ENCODE assay signal across 16 cellular contexts in the genomic region with DNA sequence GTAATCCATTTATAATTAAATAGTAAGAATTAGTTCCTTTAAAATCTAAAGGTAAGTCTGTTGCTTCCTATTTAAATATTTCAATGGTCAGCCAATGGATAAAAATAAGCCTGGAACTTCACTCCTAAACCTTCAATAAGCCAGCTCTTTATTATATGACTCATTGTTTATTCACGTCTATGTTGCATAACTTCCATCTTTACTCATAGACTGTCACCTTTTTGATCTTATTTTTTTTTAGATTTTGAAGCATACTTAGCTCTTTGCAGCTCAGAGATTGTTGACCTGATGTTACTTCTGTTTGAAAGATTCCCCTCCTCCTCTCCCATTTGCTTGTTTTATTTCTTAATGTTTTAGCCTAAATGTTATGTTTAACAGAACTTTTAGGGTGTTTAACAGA.
A peak's percentile ranks its signal among the peaks of the same experiment; 100 is the strongest.
DNase-seq lines count a peak whose midpoint lies in the region; ATAC-seq and TF ChIP-seq lines count a peak whose summit lies in the region.
"Had no signal": no experiment of that assay in that cellular context is flagged by ENCODE, and none has a peak within 500 bp of the region (broad histone marks: within the 10 kb centered on the region; RNA-seq: fewer than 3 reads in every experiment).

No MANE protein-coding gene starts in this region.

- H3K9me3 ChIP-seq in GM23248 (ENCODE audit: low read depth), result no peaks in the 10 kb centered on the region
- H3K9me3 ChIP-seq in PC-3 (ENCODE audit: low read length), result no peaks in the 10 kb centered on the region
- no peaks in the 10 kb centered on the region for H3K9me3 ChIP-seq in fibroblast of lung (ENCODE audit: control insufficient read depth, insufficient read depth, low read depth, low read length)
- H3K9me3 ChIP-seq: HAP-1, sigmoid colon had no signal

- H3K79me2 ChIP-seq in GM23248 (ENCODE audit: insufficient read depth) (no peaks in the 10 kb centered on the region), PC-3 (ENCODE audit: low read length) (no peaks in the 10 kb centered on the region), fibroblast of lung (ENCODE audit: control insufficient read depth, insufficient read depth, low read length) (no peaks in the 10 kb centered on the region)

- TF ChIP-seq CTCF in PC-3 (conservative IDR thresholded peaks at IDR 0.05; ENCODE audit: low read depth, low read length) (no peak), fibroblast of lung (conservative IDR thresholded peaks at IDR 0.05 in 1 of 2, IDR thresholded peaks at IDR 0.05 in 1 of 2; ENCODE audit: low read depth in 1 of 2, low read length in 2 of 2) (no peak)

- H3K36me3 ChIP-seq in GM23248 (ENCODE audit: low read depth), result no peaks in the 10 kb centered on the region
- no peaks in the 10 kb centered on the region for H3K36me3 ChIP-seq in PC-3 (ENCODE audit: low read depth, low read length)
- H3K36me3 ChIP-seq in fibroblast of lung (ENCODE audit: control insufficient read depth, insufficient read depth, low read length), result no peaks in the 10 kb centered on the region
- H3K36me3 ChIP-seq: HAP-1, sigmoid colon had no signal

- H3K36me3 Mint-ChIP-seq in activated T-cell treated with anti-CD3 and anti-CD28 coated beads, Interleukin-2, amount 50 U/mL, for 24 hours (ENCODE audit: low read depth), result no peaks in the 10 kb centered on the region

- in situ Hi-C loops in GM23248 (cut with MboI), result no loop called here

- H4K20me1 ChIP-seq in GM23248 (ENCODE audit: insufficient read depth), result no peaks in the 10 kb centered on the region
- H4K20me1 ChIP-seq in PC-3 (ENCODE audit: low read length), result no peaks in the 10 kb centered on the region
- no peaks in the 10 kb centered on the region for H4K20me1 ChIP-seq in fibroblast of lung (ENCODE audit: control insufficient read depth, extremely low read depth, insufficient read depth, low read length)

- intact Hi-C loops in PC-3 (cut with micrococcal nuclease), result no loop called here

- H3K27ac Mint-ChIP-seq in activated T-cell treated with anti-CD3 and anti-CD28 coated beads, Interleukin-2, amount 50 U/mL, for 24 hours, result no peak overlapping the region
- H3K27ac Mint-ChIP-seq: nephron had no signal

- POLR2A ChIA-PET in PC-3 (lab: Charles Lee; ENCODE audit: unreplicated experiment), result no interaction called here

- H3K4me3 Mint-ChIP-seq in activated T-cell treated with anti-CD3 and anti-CD28 coated beads, Interleukin-2, amount 50 U/mL, for 24 hours, result no peak overlapping the region
- H3K4me3 Mint-ChIP-seq: nephron had no signal

- no TSS peak for BruUV-seq in PC-3 (replicated peaks; lab: Mats Ljungman, UMichigan)

- H3K4me1 ChIP-seq in GM23248 (ENCODE audit: insufficient read depth) (no peaks in the 10 kb centered on the region), PC-3 (ENCODE audit: insufficient read depth, low read length) (peaks cover 15% of the 10 kb centered on the region), fibroblast of lung (ENCODE audit: control insufficient read depth, extremely low read depth, insufficient read depth, low read length) (no peaks in the 10 kb centered on the region)
- H3K4me1 ChIP-seq: HAP-1 had no signal

- DNase-seq in GM23248 (peak; percentile 3), PC-3 (peak; percentile 85), fibroblast of lung (ENCODE audit: low read depth in 2 of 2) (peak; percentile 67 to 76), renal cortical epithelial cell (ENCODE audit: low read depth) (peak; percentile 13), cerebellum (ENCODE audit: low spot score) (no peak), activated gamma-delta T cell (lab: John Stamatoyannopoulos, UW) (no peak)
- no peak for DNase-seq in activated T-cell treated with anti-CD3 and anti-CD28 coated beads, Interleukin-2, amount 50 U/mL, for 24 hours
- DNase-seq: activated naive CD4-positive, alpha-beta T cell treated with anti-CD3 and anti-CD28 coated beads, Interleukin-2, amount 50 U/mL, for 16 hours; NCI-H1417 treated with DMSO at 0.1 percent for 48 hours; NCI-H524 treated with DMSO at 0.1 percent for 48 hours; sigmoid colon had no signal

- H3K4me3 ChIP-seq in GM23248 (no peak overlapping the region), PC-3 (ENCODE audit: low read length) (no peak overlapping the region), fibroblast of lung (replicated peaks in 1 of 4; ENCODE audit: control extremely low read depth in 1 of 4, insufficient read depth in 1 of 4, low read depth in 3 of 4, low read length in 4 of 4) (no peak overlapping the region)
- H3K4me3 ChIP-seq: HAP-1, sigmoid colon had no signal

- peaks cover 21% of the 10 kb centered on the region for H3K9me3 Mint-ChIP-seq in activated T-cell treated with anti-CD3 and anti-CD28 coated beads, Interleukin-2, amount 50 U/mL, for 24 hours

- H3K4me2 ChIP-seq in GM23248 (ENCODE audit: unreplicated experiment) (no peak overlapping the region), PC-3 (ENCODE audit: low read length) (peak overlapping the region; percentile 66), fibroblast of lung (ENCODE audit: extremely low read depth, insufficient read depth, low read length) (no peak overlapping the region)

- H3K27me3 Mint-ChIP-seq in activated T-cell treated with anti-CD3 and anti-CD28 coated beads, Interleukin-2, amount 50 U/mL, for 24 hours, result no peaks in the 10 kb centered on the region

- H3K9ac ChIP-seq in GM23248, result no peak overlapping the region
- no peak overlapping the region for H3K9ac ChIP-seq in PC-3 (ENCODE audit: low read length)
- no peak overlapping the region for H3K9ac ChIP-seq in fibroblast of lung (ENCODE audit: insufficient read depth, low read length)

- no peaks in the 10 kb centered on the region for H3K4me1 Mint-ChIP-seq in activated T-cell treated with anti-CD3 and anti-CD28 coated beads, Interleukin-2, amount 50 U/mL, for 24 hours (ENCODE audit: low read depth)
- H3K4me1 Mint-ChIP-seq: nephron had no signal

- peak; percentile 93 for ATAC-seq in PC-3
- no peak for ATAC-seq in GM21381 (IDR thresholded peaks at IDR 0.05; ENCODE audit: unreplicated experiment)
- ATAC-seq: left lobe of liver had no signal

- 0 to 8% methylated on average over 1 of the region's 1 CpG for WGBS in GM23248 (ENCODE audit: low coverage in 1 of 2, low lambda C conversion rate in 2 of 2, missing lambda C conversion rate in 2 of 2), 2 experiments

- H3F3A ChIP-seq in GM23248 (ENCODE audit: insufficient read depth), result no peaks in the 10 kb centered on the region
- no peaks in the 10 kb centered on the region for H3F3A ChIP-seq in PC-3 (ENCODE audit: low read length, unreplicated experiment)

- CTCF ChIA-PET in PC-3 (lab: Charles Lee), result interaction anchor here (1.0 kb wide), 1 partner anchor 623 kb away, joined by 4 read pairs; no protein-coding TSS in a partner anchor

- no peak overlapping the region for H3K27ac ChIP-seq in GM23248
- H3K27ac ChIP-seq in PC-3 (ENCODE audit: low read length), result 0 out of 2 replicates have a peak overlapping the region, but pooled peaks have one; percentile 30
- no peak overlapping the region for H3K27ac ChIP-seq in fibroblast of lung (ENCODE audit: insufficient read depth, low read length)
- H3K27ac ChIP-seq: C4-2B, sigmoid colon had no signal

- H3K9me2 ChIP-seq in GM23248 (ENCODE audit: insufficient read depth), result no peaks in the 10 kb centered on the region
- H3K9me2 ChIP-seq in PC-3 (replicated peaks; ENCODE audit: low read length), result no peaks in the 10 kb centered on the region

- H3K27me3 ChIP-seq in GM23248 (replicated peaks; ENCODE audit: insufficient read depth) (no peaks in the 10 kb centered on the region), PC-3 (ENCODE audit: low read length) (no peaks in the 10 kb centered on the region), fibroblast of lung (ENCODE audit: control insufficient read depth, insufficient read depth, low read length) (no peaks in the 10 kb centered on the region)
- H3K27me3 ChIP-seq: sigmoid colon had no signal

- no peak overlapping the region for H2AFZ ChIP-seq in GM23248
- H2AFZ ChIP-seq in PC-3 (ENCODE audit: low read length), result no peak overlapping the region
- H2AFZ ChIP-seq in fibroblast of lung (ENCODE audit: low read length), result no peak overlapping the region

Comparison
In these comparisons a context has a peak if more than half of its experiments do, and no peak if none do; other contexts are left out.
1. DNase-seq: peak in GM23248 (single experiment), PC-3 (single experiment), fibroblast of lung (2 of 2) and renal cortical epithelial cell (single experiment); none in cerebellum (single experiment), activated gamma-delta T cell (single experiment) and activated T-cell treated with anti-CD3 and anti-CD28 coated beads, Interleukin-2, amount 50 U/mL, for 24 hours (single experiment).